In genomic region chr5:54894957-54895815, GRCh38 we compare ENCODE assay signal across 12 cellular contexts.
DNase-seq lines count a peak whose midpoint lies in the region; TF ChIP-seq lines count a peak whose summit lies in the region.
"Had no signal": no experiment of that assay in that cellular context is flagged by ENCODE, and none has a peak within 500 bp of the region (broad histone marks: within the 10 kb centered on the region; RNA-seq: fewer than 3 reads in every experiment).

No MANE protein-coding gene starts in this region.

- H2BK120ac ChIP-seq in mesenchymal stem cell (ENCODE audit: low read depth, low read length): no peak overlapping the region
- no peak overlapping the region for H2BK120ac ChIP-seq in mesendoderm (ENCODE audit: low read depth, low read length)

- no peak for DNase-seq in CD4-positive, alpha-beta memory T cell
- DNase-seq in SK-N-MC (ENCODE audit: low read depth, low spot score): peak; percentile 96
- DNase-seq in mesenchymal stem cell: peak; percentile 11
- no peak for DNase-seq in D341Med (ENCODE audit: low spot score)
- no peak for DNase-seq in coronary artery (ENCODE audit: low spot score)
- no peak for DNase-seq in mesendoderm
- DNase-seq: activated naive CD4-positive, alpha-beta T cell treated with anti-CD3 and anti-CD28 coated beads, Interleukin-2, amount 50 U/mL, for 16 hours; NCI-H510A; stimulated activated CD4-positive, alpha-beta T cell treated with anti-CD3 and anti-CD28 coated beads, Interleukin-15, amount 100 ng/mL, for 24 hours had no signal

- no peak overlapping the region for H3K4me2 ChIP-seq in mesenchymal stem cell (ENCODE audit: low read length, poor library complexity, severe bottlenecking)
- H3K4me2 ChIP-seq in mesendoderm (ENCODE audit: low read length): no peak overlapping the region

- no peak for TF ChIP-seq CTCF in coronary artery (IDR thresholded peaks at IDR 0.05)

- no peaks in the 10 kb centered on the region for H3K9me3 ChIP-seq in CD4-positive, alpha-beta memory T cell (ENCODE audit: control insufficient read depth in 1 of 2, low read length in 2 of 2)
- H3K9me3 ChIP-seq in SK-N-MC (ENCODE audit: low read depth, low read length) (no peaks in the 10 kb centered on the region), mesenchymal stem cell (ENCODE audit: control insufficient read depth, low read length) (no peaks in the 10 kb centered on the region)

- H3K9ac ChIP-seq in SK-N-MC (ENCODE audit: insufficient read length) (peak overlapping the region; percentile 77), mesenchymal stem cell (ENCODE audit: low read length) (peak overlapping the region; percentile 55), mesendoderm (ENCODE audit: low read length) (no peak overlapping the region)

- H3K27ac Mint-ChIP-seq in CD4-positive, alpha-beta memory T cell: peak overlapping the region in 2 of 7 donors; percentile 34 to 84

- no peak overlapping the region for H3K4ac ChIP-seq in mesenchymal stem cell (ENCODE audit: low read depth in 1 of 2, low read length in 2 of 2)
- H3K4ac ChIP-seq in mesendoderm (ENCODE audit: low read depth, low read length): no peak overlapping the region

- H3K27me3 Mint-ChIP-seq in CD4-positive, alpha-beta memory T cell: peaks cover 22 to 31% of the 10 kb centered on the region in 2 donors

- H2AFZ ChIP-seq in ACC112 (ENCODE audit: low read length, unreplicated experiment) (peak overlapping the region; percentile 11), mesenchymal stem cell (ENCODE audit: low read depth, low read length) (no peak overlapping the region)

- no peak overlapping the region for H2BK12ac ChIP-seq in mesenchymal stem cell (ENCODE audit: low read length in 2 of 2)

- no peak overlapping the region for H2BK5ac ChIP-seq in mesenchymal stem cell (ENCODE audit: low read depth, low read length, poor library complexity, severe bottlenecking)
- no peak overlapping the region for H2BK5ac ChIP-seq in mesendoderm (ENCODE audit: low read length)

- no peaks in the 10 kb centered on the region for H3K79me2 ChIP-seq in ACC112 (ENCODE audit: control insufficient read depth, insufficient read depth, low read length, unreplicated experiment)
- H3K79me2 ChIP-seq in mesendoderm (ENCODE audit: control insufficient read depth, insufficient read depth, low read length): no peaks in the 10 kb centered on the region

- no peak overlapping the region for H3K56ac ChIP-seq in mesendoderm (ENCODE audit: low read length)

- no peak overlapping the region for H2BK15ac ChIP-seq in mesenchymal stem cell (ENCODE audit: low read depth, poor library complexity, severe bottlenecking)
- H2BK15ac ChIP-seq in mesendoderm (replicated peaks; ENCODE audit: low read depth): no peak overlapping the region

- H3K4me1 ChIP-seq in ACC112 (ENCODE audit: control insufficient read depth, insufficient read depth, low read length, unreplicated experiment) (peaks cover 3% of the 10 kb centered on the region), mesenchymal stem cell (ENCODE audit: control insufficient read depth, insufficient read depth, low read depth, low read length) (peaks cover 3% of the 10 kb centered on the region), mesendoderm (ENCODE audit: control insufficient read depth, low read depth, low read length) (no peaks in the 10 kb centered on the region)
- H3K4me1 ChIP-seq in CD4-positive, alpha-beta memory T cell (ENCODE audit: insufficient read depth, low read length): no peaks in the 10 kb centered on the region

- H3K36me3 Mint-ChIP-seq in CD4-positive, alpha-beta memory T cell: no peaks in the 10 kb centered on the region

- intact Hi-C loops in CD4-positive, alpha-beta memory T cell (cut with micrococcal nuclease): no loop called here

- H3K79me1 ChIP-seq in mesenchymal stem cell (replicated peaks; ENCODE audit: low read length, poor library complexity, severe bottlenecking) (no peaks in the 10 kb centered on the region), mesendoderm (ENCODE audit: low read length) (no peaks in the 10 kb centered on the region)

- no peaks in the 10 kb centered on the region for H3K36me3 ChIP-seq in ACC112 (ENCODE audit: insufficient read depth, low read length)
- no peaks in the 10 kb centered on the region for H3K36me3 ChIP-seq in CD4-positive, alpha-beta memory T cell (ENCODE audit: insufficient read depth, low read length)
- no peaks in the 10 kb centered on the region for H3K36me3 ChIP-seq in SK-N-MC (ENCODE audit: insufficient read depth, low read length)
- no peaks in the 10 kb centered on the region for H3K36me3 ChIP-seq in mesenchymal stem cell (ENCODE audit: control insufficient read depth in 1 of 2, insufficient read depth in 2 of 2, low read depth in 1 of 2, low read length in 2 of 2)
- no peaks in the 10 kb centered on the region for H3K36me3 ChIP-seq in mesendoderm (ENCODE audit: control insufficient read depth, insufficient read depth, low read length)
- H3K36me3 ChIP-seq: cardiac muscle cell had no signal

- H3K18ac ChIP-seq in mesenchymal stem cell (ENCODE audit: low read depth in 1 of 2, low read length in 2 of 2): no peak overlapping the region
- no peak overlapping the region for H3K18ac ChIP-seq in mesendoderm (ENCODE audit: low read length)

- H2AK5ac ChIP-seq in mesenchymal stem cell (ENCODE audit: low read length, severe bottlenecking) (no peak overlapping the region), mesendoderm (ENCODE audit: low read length) (no peak overlapping the region)

- 53% methylated on average over 3 of the region's 3 CpGs for WGBS in mesenchymal stem cell
- WGBS in mesendoderm (ENCODE audit: extremely low coverage, insufficient coverage, low lambda C conversion rate): no CpG with 5 or more reads among the region's 3 CpGs

- no peak overlapping the region for H3K4me3 ChIP-seq in ACC112 (ENCODE audit: low read depth, low read length)
- H3K4me3 ChIP-seq in CD4-positive, alpha-beta memory T cell (ENCODE audit: low read length in 2 of 2): no peak overlapping the region
- H3K4me3 ChIP-seq in SK-N-MC: peak overlapping the region; percentile 74
- no peak overlapping the region for H3K4me3 ChIP-seq in mesenchymal stem cell (ENCODE audit: insufficient read depth in 1 of 2, low read depth in 1 of 2, low read length in 2 of 2)
- no peak overlapping the region for H3K4me3 ChIP-seq in coronary artery
- H3K4me3 ChIP-seq in mesendoderm (ENCODE audit: low read length): no peak overlapping the region
- H3K4me3 ChIP-seq: cardiac muscle cell had no signal

- no peak overlapping the region for H3K14ac ChIP-seq in mesenchymal stem cell (ENCODE audit: low read length in 2 of 2)

- no peak overlapping the region for H4K5ac ChIP-seq in mesendoderm (ENCODE audit: low read length)

- H3K27me3 ChIP-seq in ACC112 (ENCODE audit: insufficient read depth, low read length) (peaks cover 27% of the 10 kb centered on the region), mesenchymal stem cell (ENCODE audit: control insufficient read depth in 1 of 2, insufficient read depth in 1 of 2, low read length in 2 of 2) (peaks cover 0 to 66% of the 10 kb centered on the region in 2 experiments), mesendoderm (ENCODE audit: insufficient read depth, low read length, poor library complexity) (no peaks in the 10 kb centered on the region)
- no peaks in the 10 kb centered on the region for H3K27me3 ChIP-seq in CD4-positive, alpha-beta memory T cell (ENCODE audit: insufficient read depth, low read length)
- H3K27me3 ChIP-seq: cardiac muscle cell had no signal

- POLR2A ChIA-PET in CD4-positive, alpha-beta memory T cell (lab: Charles Lee; ENCODE audit: partially characterized antibody): interaction anchor here (0.6 to 0.7 kb wide), 2 partner anchors 179 to 1879 kb away, joined by 3 read pairs; no protein-coding TSS in a partner anchor

- peaks cover 1 to 5% (median 4%) of the 10 kb centered on the region in 4 donors for H3K4me1 Mint-ChIP-seq in CD4-positive, alpha-beta memory T cell

- H4K91ac ChIP-seq in mesenchymal stem cell (ENCODE audit: low read length): no peak overlapping the region

- CTCF ChIA-PET in CD4-positive, alpha-beta memory T cell (lab: Charles Lee; ENCODE audit: partially characterized antibody): interaction anchor here (0.7 to 2.4 kb wide), 12 partner anchors 9 to 379 kb away, joined by 3 to 15 read pairs (median 4); partner anchors contain the start of gene GPX8

- no peak overlapping the region for H3K27ac ChIP-seq in ACC112 (ENCODE audit: low read depth, low read length)
- no peak overlapping the region for H3K27ac ChIP-seq in CD4-positive, alpha-beta memory T cell (ENCODE audit: low read depth, low read length)
- H3K27ac ChIP-seq in SK-N-MC: peak overlapping the region; percentile 99
- H3K27ac ChIP-seq in mesenchymal stem cell (ENCODE audit: low read length, poor library complexity, severe bottlenecking): no peak overlapping the region
- no peak overlapping the region for H3K27ac ChIP-seq in coronary artery
- no peak overlapping the region for H3K27ac ChIP-seq in mesendoderm (ENCODE audit: low read depth, low read length)
- H3K27ac ChIP-seq: C4-2B, cardiac muscle cell had no signal

- no peaks in the 10 kb centered on the region for H3K9me3 Mint-ChIP-seq in CD4-positive, alpha-beta memory T cell

- H3K23ac ChIP-seq in mesenchymal stem cell (ENCODE audit: low read length in 2 of 2): no peak overlapping the region
- no peak overlapping the region for H3K23ac ChIP-seq in mesendoderm (ENCODE audit: low read length)

- H4K8ac ChIP-seq in mesenchymal stem cell (ENCODE audit: low read length) (no peak overlapping the region), mesendoderm (ENCODE audit: low read depth, low read length) (no peak overlapping the region)

- H3K4me3 Mint-ChIP-seq in CD4-positive, alpha-beta memory T cell: peak overlapping the region; percentile 23 to 79 (median 70)

Comparison
In these comparisons a context has a peak if more than half of its experiments do, and no peak if none do; other contexts are left out.
1. DNase-seq: peak in SK-N-MC (single experiment) and mesenchymal stem cell (single experiment); none in CD4-positive, alpha-beta memory T cell (0 of 5), D341Med (single experiment), coronary artery (single experiment) and mesendoderm (single experiment).